In the genomic region with DNA sequence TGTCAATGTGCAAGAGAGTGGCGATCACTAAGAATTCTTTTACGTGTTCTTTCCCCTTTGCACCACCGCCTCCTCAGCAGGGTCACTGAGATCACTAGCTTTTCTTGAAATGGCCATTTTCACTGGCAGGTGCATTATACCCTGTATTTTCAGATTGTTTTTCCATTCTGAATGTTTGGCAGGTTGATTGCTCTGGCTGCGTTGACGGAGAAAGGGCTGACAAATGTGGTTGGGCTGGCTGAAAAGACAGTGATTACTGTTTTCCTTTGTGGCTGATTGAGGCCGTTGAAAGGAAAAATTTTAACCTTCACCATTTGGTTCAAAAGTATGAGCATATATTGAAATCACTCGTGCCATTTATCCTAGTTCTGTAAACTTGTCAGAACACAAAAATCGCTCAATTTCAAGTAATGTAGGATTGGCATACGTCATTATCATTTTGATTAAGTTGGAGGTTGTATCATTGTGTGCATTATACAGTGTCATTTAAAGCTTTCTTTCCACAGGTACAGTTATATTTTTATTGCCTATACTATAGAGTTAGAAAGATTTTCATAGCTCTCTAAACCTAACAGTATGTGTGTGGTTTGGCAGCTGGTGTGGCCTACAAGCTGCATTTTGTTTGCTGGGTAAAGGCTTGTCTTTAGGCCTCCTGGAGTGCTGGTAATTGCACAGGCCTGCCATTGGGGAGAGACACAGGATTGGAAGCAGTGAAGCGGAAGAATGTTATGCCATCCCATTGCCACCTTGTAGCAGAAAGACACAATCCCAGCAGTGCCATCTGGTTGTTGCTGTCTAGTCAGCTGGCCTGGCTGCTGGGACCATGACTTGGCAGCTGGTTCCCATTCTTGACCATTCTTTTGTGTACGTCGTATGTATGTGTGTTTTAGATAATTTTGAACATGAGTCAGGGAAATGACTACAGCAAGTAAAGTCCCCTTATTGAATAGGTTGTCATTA, we compare ENCODE assay signal across 1 cellular context.
TF ChIP-seq lines count a peak whose summit lies in the region.

No MANE protein-coding gene starts in this region.

TF ChIP-seq in IMR-90, 13 proteins besides CTCF, POLR2A, EP300 and RAD21:
- peak; percentile 21; the same call in 1 of the 2 replicates for TF ChIP-seq NFE2L2 (IDR thresholded peaks at IDR 0.05; ENCODE audit: low read depth, low read length)
- TF ChIP-seq MAFK (IDR thresholded peaks at IDR 0.05; ENCODE audit: low read depth, low read length): 0 out of 2 replicates have a peak, but pooled peaks have one; percentile 26
- no peak for TF ChIP-seq MAZ (IDR thresholded peaks at IDR 0.05; ENCODE audit: borderline replicate concordance, low read depth, low read length)
- TF ChIP-seq RCOR1 (IDR thresholded peaks at IDR 0.05; ENCODE audit: insufficient replicate concordance, low read length): no peak
